Comparison of ENCODE assay signal across 1 cellular context in the genomic region with DNA sequence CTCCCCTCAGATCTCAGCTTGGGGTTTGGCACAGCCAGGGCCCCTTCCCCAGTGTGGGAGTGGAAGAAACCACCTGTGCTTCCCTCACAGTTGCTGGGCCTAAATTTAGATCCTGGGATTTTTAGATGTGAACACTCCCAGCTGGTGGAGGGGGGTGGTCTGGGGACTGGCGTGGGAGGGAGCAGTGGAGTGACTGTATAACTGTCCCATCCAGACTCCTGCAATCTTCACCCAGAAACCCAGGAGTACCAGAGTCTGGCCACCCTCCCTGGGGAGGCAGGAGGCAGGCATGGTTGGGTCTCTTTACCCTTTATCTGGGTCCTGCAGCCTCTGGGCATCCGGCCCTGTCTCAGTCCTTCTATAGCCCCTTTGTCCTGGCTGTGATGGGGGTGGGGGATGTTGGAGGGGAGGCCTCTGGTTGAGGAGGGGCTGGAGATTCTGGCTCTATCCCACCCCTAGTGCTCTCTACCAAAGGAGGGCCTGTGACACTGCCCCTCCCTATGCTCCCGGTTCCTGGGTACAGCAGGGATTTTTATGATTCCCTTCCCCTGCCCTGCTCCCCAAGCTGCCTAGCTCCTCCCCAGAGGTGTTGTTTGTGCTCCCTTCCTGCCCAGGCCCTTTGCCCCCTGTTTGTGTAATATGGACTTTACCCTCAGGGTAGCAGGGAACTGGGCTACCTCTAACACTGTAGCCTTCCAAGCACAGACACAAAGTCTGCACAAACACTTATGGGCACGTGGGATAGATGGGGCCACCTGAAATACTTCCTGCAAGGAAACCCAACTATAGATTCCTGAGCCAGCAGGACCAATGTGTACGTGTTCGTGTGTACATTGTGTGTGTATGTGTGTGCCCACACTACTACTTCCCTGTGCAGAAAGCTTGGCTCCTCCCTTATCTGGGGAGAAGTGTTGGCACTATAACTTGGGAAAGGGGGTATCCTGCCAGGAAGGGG.
TF ChIP-seq lines count a peak whose summit lies in the region.

No MANE protein-coding gene starts in this region.

TF ChIP-seq in IMR-90, 13 proteins besides CTCF, POLR2A, EP300 and RAD21:
- TF ChIP-seq MAFK (IDR thresholded peaks at IDR 0.05; ENCODE audit: low read depth, low read length), result no peak
- no peak for TF ChIP-seq RFX5 (IDR thresholded peaks at IDR 0.05; ENCODE audit: low read depth, low read length)
- TF ChIP-seq MAZ (IDR thresholded peaks at IDR 0.05; ENCODE audit: borderline replicate concordance, low read depth, low read length), result no peak
- no peak for TF ChIP-seq NFE2L2 (IDR thresholded peaks at IDR 0.05; ENCODE audit: low read depth, low read length)
- no peak for TF ChIP-seq CEBPB (IDR thresholded peaks at IDR 0.05; ENCODE audit: low read depth, low read length)
- TF ChIP-seq RCOR1 (IDR thresholded peaks at IDR 0.05; ENCODE audit: insufficient replicate concordance, low read length), result no peak
- no peak for TF ChIP-seq MXI1 (IDR thresholded peaks at IDR 0.05; ENCODE audit: borderline replicate concordance, low read depth, low read length)
- no peak for TF ChIP-seq USF2 (IDR thresholded peaks at IDR 0.05; ENCODE audit: low read depth, low read length)
- TF ChIP-seq ELK1 (IDR thresholded peaks at IDR 0.05; ENCODE audit: borderline replicate concordance, low read depth, low read length), result no peak
- TF ChIP-seq CHD1 (IDR thresholded peaks at IDR 0.05; ENCODE audit: low read depth, low read length), result no peak
- TF ChIP-seq FOS (IDR thresholded peaks at IDR 0.05; ENCODE audit: low read depth, low read length), result no peak
- no peak for TF ChIP-seq BHLHE40 (IDR thresholded peaks at IDR 0.05; ENCODE audit: low read depth, low read length)
- no peak for TF ChIP-seq SMC3 (IDR thresholded peaks at IDR 0.05; ENCODE audit: low read depth, low read length)
